In genomic region chr11:14261094-14261493, GRCh38 we compare ENCODE assay signal across 23 cellular contexts.
DNase-seq lines count a peak whose midpoint lies in the region; ATAC-seq, FAIRE-seq and TF ChIP-seq lines count a peak whose summit lies in the region.
"Had no signal": no experiment of that assay in that cellular context is flagged by ENCODE, and none has a peak within 500 bp of the region (broad histone marks: within the 10 kb centered on the region; RNA-seq: fewer than 3 reads in every experiment).

No MANE protein-coding gene starts in this region.

- H3K36me3 ChIP-seq in GM23338 (ENCODE audit: insufficient read depth) (no peaks in the 10 kb centered on the region; the same call in 1 of the 2 replicates), stomach smooth muscle (ENCODE audit: control insufficient read depth in 2 of 2, insufficient read depth in 2 of 2, low read length in 2 of 2) (peaks cover 58 to 77% of the 10 kb centered on the region in 2 donors)

- no peak for DNase-seq in A549 (ENCODE audit: low read depth in 1 of 2, low spot score in 1 of 2)
- DNase-seq in GM23338 (ENCODE audit: low spot score) = no peak
- DNase-seq in fibroblast of villous mesenchyme (ENCODE audit: low read depth) = peak; percentile 27
- no peak for DNase-seq in stimulated activated naive CD8-positive, alpha-beta T cell treated with anti-CD3 and anti-CD28 coated beads, Interleukin-15, Interleukin-2, amounts not matched to agents 100 U/mL and 50 U/mL, for 24 hours
- DNase-seq in stimulated activated naive CD8-positive, alpha-beta T cell treated with anti-CD3 and anti-CD28 coated beads, Interleukin-15, amount 100 ng/mL, for 72 hours = no peak
- DNase-seq in iPS-NIHi7 (ENCODE audit: extremely low spot score) = no peak
- DNase-seq: Caco-2; CD4-positive, alpha-beta T cell; DMS 273 treated with DMSO at 0.1 percent for 48 hours; DMS79 treated with DMSO at 0.1 percent for 48 hours; H9; HFFc6; Karpas-422; MV-4-11; NCI-H1694; NCI-H2081 treated with DMSO at 0.1 percent for 48 hours; NCI-H2171 treated with DMSO at 0.1 percent for 48 hours; NCI-H524 treated with DMSO at 0.1 percent for 48 hours; NCI-H82; Peyer's patch had no signal

- 0 out of 2 replicates have a peak overlapping the region, but pooled peaks have one; percentile 7 for H3K27ac Mint-ChIP-seq in GM23338
- H3K27ac Mint-ChIP-seq in stimulated activated naive CD8-positive, alpha-beta T cell treated with anti-CD3 and anti-CD28 coated beads, Interleukin-15, amount 100 ng/mL, for 72 hours = peak overlapping the region in 1 of 2 donors; percentile 48
- H3K27ac Mint-ChIP-seq: CD4-positive, alpha-beta T cell; H9; HFFc6 had no signal

- TF ChIP-seq CTCF in A549 (IDR thresholded peaks at IDR 0.05) (no peak), GM23338 (conservative IDR thresholded peaks at IDR 0.05; ENCODE audit: low read depth in 2 of 2) (no peak), fibroblast of villous mesenchyme (IDR thresholded peaks at IDR 0.05; ENCODE audit: insufficient read depth, low read depth, low read length) (no peak)

- H3K9me2 ChIP-seq in GM23338 (ENCODE audit: insufficient read depth) = peaks cover 18% of the 10 kb centered on the region

- H3K79me2 ChIP-seq in GM23338 (replicated peaks; ENCODE audit: insufficient read depth) = no peaks in the 10 kb centered on the region

- peaks cover 5% of the 10 kb centered on the region; the same call in 1 of the 2 replicates for H4K20me1 ChIP-seq in GM23338 (replicated peaks; ENCODE audit: insufficient read depth)
- H4K20me1 ChIP-seq: BLaER1 had no signal

- ATAC-seq in A549 = no peak
- ATAC-seq in GM23338 = no peak
- no peak for ATAC-seq in stimulated activated naive CD8-positive, alpha-beta T cell treated with anti-CD3 and anti-CD28 coated beads, Interleukin-15, Interleukin-2, amounts not matched to agents 100 U/mL and 50 U/mL, for 24 hours
- no peak for ATAC-seq in stimulated activated naive CD8-positive, alpha-beta T cell treated with anti-CD3 and anti-CD28 coated beads, Interleukin-15, amount 100 ng/mL, for 72 hours
- ATAC-seq: GM12878 had no signal

- no peak overlapping the region for H3K4me3 Mint-ChIP-seq in GM23338
- H3K4me3 Mint-ChIP-seq in stimulated activated naive CD8-positive, alpha-beta T cell treated with anti-CD3 and anti-CD28 coated beads, Interleukin-15, amount 100 ng/mL, for 72 hours = no peak overlapping the region
- H3K4me3 Mint-ChIP-seq: CD4-positive, alpha-beta T cell; H9; HFFc6 had no signal

- H3K27me3 Mint-ChIP-seq in GM23338 (ENCODE audit: insufficient read depth, low read depth, poor library complexity) = peaks cover 27% of the 10 kb centered on the region
- no peaks in the 10 kb centered on the region for H3K27me3 Mint-ChIP-seq in stimulated activated naive CD8-positive, alpha-beta T cell treated with anti-CD3 and anti-CD28 coated beads, Interleukin-15, amount 100 ng/mL, for 72 hours
- H3K27me3 Mint-ChIP-seq: CD4-positive, alpha-beta T cell had no signal

- H3K4me1 Mint-ChIP-seq in GM23338 = no peaks in the 10 kb centered on the region
- no peaks in the 10 kb centered on the region for H3K4me1 Mint-ChIP-seq in stimulated activated naive CD8-positive, alpha-beta T cell treated with anti-CD3 and anti-CD28 coated beads, Interleukin-15, amount 100 ng/mL, for 72 hours
- H3K4me1 Mint-ChIP-seq: H9 had no signal

- FAIRE-seq in A549 (lab: Jason Lieb, UNC) = no peak
- FAIRE-seq: GM12878 had no signal

- POLR2A ChIA-PET in A549 (lab: Yijun Ruan, JAX) = no interaction called here

- peaks cover 36% of the 10 kb centered on the region for H3K9me3 Mint-ChIP-seq in GM23338
- peaks cover 0 to 18% of the 10 kb centered on the region in 2 donors for H3K9me3 Mint-ChIP-seq in stimulated activated naive CD8-positive, alpha-beta T cell treated with anti-CD3 and anti-CD28 coated beads, Interleukin-15, amount 100 ng/mL, for 72 hours
- H3K9me3 Mint-ChIP-seq: CD4-positive, alpha-beta T cell; HFFc6 had no signal

- no peaks in the 10 kb centered on the region for H3K9me3 ChIP-seq in A549
- H3K9me3 ChIP-seq in stomach smooth muscle (ENCODE audit: control insufficient read depth in 2 of 2, low read length in 2 of 2) = no peaks in the 10 kb centered on the region
- H3K9me3 ChIP-seq: BLaER1, Caco-2, Peyer's patch had no signal

- H2AFZ ChIP-seq in GM23338 = no peak overlapping the region

- WGBS in A549 (ENCODE audit: missing lambda C conversion rate) = 81% methylated on average over 4 of the region's 4 CpGs

- no peak for TF ChIP-seq EP300 in A549 (IDR thresholded peaks at IDR 0.05)

- H3K4me3 ChIP-seq in A549 (no peak overlapping the region), GM23338 (no peak overlapping the region), fibroblast of villous mesenchyme (ENCODE audit: low read depth, low read length) (no peak overlapping the region), stomach smooth muscle (ENCODE audit: low read length in 2 of 2) (no peak overlapping the region)
- H3K4me3 ChIP-seq: BLaER1, GM12878, Peyer's patch had no signal

- H3K9ac ChIP-seq in stomach smooth muscle (ENCODE audit: low read length in 2 of 2) = no peak overlapping the region
- H3K9ac ChIP-seq: BLaER1 had no signal

- no peak overlapping the region for H3K27ac ChIP-seq in A549
- H3K27ac ChIP-seq in GM23338 (ENCODE audit: low read depth) = no peak overlapping the region
- peak overlapping the region; percentile 58 for H3K27ac ChIP-seq in stomach smooth muscle (ENCODE audit: low read length)
- H3K27ac ChIP-seq: BLaER1 had no signal

- H3K4me2 ChIP-seq in A549 (no peak overlapping the region), GM23338 (no peak overlapping the region)
- H3K4me2 ChIP-seq: BLaER1 had no signal

- no peak for TF ChIP-seq POLR2A in A549 (IDR thresholded peaks at IDR 0.05; ENCODE audit: low read length)

- CTCF ChIA-PET in A549 (lab: Yijun Ruan, JAX) = interaction anchor here (0.6 to 3.0 kb wide), 4 partner anchors 9 to 112 kb away, joined by 3 to 11 read pairs (median 4); no protein-coding TSS in a partner anchor

- peaks cover 36% of the 10 kb centered on the region for H3K36me3 Mint-ChIP-seq in GM23338 (ENCODE audit: low read depth)

- H3K27me3 ChIP-seq in GM23338 (ENCODE audit: insufficient read depth) (no peaks in the 10 kb centered on the region), stomach smooth muscle (ENCODE audit: control insufficient read depth in 1 of 2, insufficient read depth in 2 of 2, low read length in 2 of 2) (no peaks in the 10 kb centered on the region)
- H3K27me3 ChIP-seq: BLaER1, Peyer's patch had no signal

- TF ChIP-seq RAD21 in A549 (conservative IDR thresholded peaks at IDR 0.05 in 1 of 2, IDR thresholded peaks at IDR 0.05 in 1 of 2) = no peak

- peaks cover 14% of the 10 kb centered on the region for H3F3A ChIP-seq in GM23338 (replicated peaks; ENCODE audit: low read depth)

- peaks cover 20% of the 10 kb centered on the region for H3K4me1 ChIP-seq in A549
- no peaks in the 10 kb centered on the region for H3K4me1 ChIP-seq in GM23338 (ENCODE audit: insufficient read depth)
- H3K4me1 ChIP-seq in stomach smooth muscle (ENCODE audit: control insufficient read depth, insufficient read depth, low read length) = peaks cover 24% of the 10 kb centered on the region
- H3K4me1 ChIP-seq: BLaER1 had no signal

TF ChIP-seq in A549, 52 proteins besides CTCF, POLR2A, EP300 and RAD21 (continues in another document):
- TF ChIP-seq MAFK (IDR thresholded peaks at IDR 0.05; ENCODE audit: partially characterized antibody) = peak; percentile 24
- no peak for TF ChIP-seq JUNB (IDR thresholded peaks at IDR 0.05)

TF ChIP-seq in GM23338, 12 proteins besides CTCF, POLR2A, EP300 and RAD21:
- no peak for TF ChIP-seq CREB1 (CRISPR knock-in tag; IDR thresholded peaks at IDR 0.05; ENCODE audit: low read depth)
- no peak for TF ChIP-seq REST (IDR thresholded peaks at IDR 0.05; ENCODE audit: unreplicated experiment)
- TF ChIP-seq NANOG (IDR thresholded peaks at IDR 0.05; ENCODE audit: borderline replicate concordance) = no peak
- no peak for TF ChIP-seq EZH2 (IDR thresholded peaks at IDR 0.05; ENCODE audit: low read depth, unreplicated experiment)
- TF ChIP-seq POLR2AphosphoS5 (IDR thresholded peaks at IDR 0.05; ENCODE audit: low read depth) = no peak
- no peak for TF ChIP-seq EZH2phosphoT487 (IDR thresholded peaks at IDR 0.05; ENCODE audit: unreplicated experiment)
- no peak for TF ChIP-seq ZNF114 (CRISPR knock-in tag; IDR thresholded peaks at IDR 0.05)
